8 cellular contexts compared by ENCODE assay signal in the genomic region with DNA sequence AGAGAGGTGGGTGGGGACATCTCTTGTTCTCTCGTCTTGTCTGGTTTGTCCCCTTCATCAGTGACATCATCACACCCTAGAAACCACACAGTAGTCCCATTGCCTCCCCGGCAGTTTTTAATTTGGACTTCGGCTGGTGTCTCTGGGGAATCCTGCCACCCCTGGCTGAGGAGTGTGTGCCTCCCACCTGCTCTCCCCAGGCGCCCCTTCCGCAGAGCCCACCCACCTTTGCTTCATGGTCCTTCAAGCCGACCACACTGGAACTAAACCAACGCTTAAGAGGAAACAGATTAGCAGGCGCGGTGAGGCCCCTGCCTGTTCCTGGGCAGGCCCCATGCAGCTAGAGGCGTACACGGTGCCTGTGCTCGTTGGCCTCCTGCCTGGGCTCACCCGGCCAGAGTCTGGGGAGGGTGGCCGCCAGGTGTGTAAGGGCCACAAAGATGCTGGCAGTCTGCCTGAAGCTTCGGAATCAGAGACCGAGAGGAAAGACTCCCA.
A peak's percentile ranks its signal among the peaks of the same experiment; 100 is the strongest.
DNase-seq lines count a peak whose midpoint lies in the region; ATAC-seq and TF ChIP-seq lines count a peak whose summit lies in the region.

No MANE protein-coding gene starts in this region.

- ATAC-seq in GM21423 (IDR thresholded peaks at IDR 0.05; ENCODE audit: unreplicated experiment) = peak; percentile 73

- H4K20me1 ChIP-seq in BLaER1 (no peaks in the 10 kb centered on the region), mammary epithelial cell (ENCODE audit: insufficient read depth, low read length) (no peaks in the 10 kb centered on the region)

- H3K9ac ChIP-seq in BLaER1 (0 out of 2 replicates have a peak overlapping the region, but pooled peaks have one; percentile 16), mammary epithelial cell (ENCODE audit: insufficient read depth, low read length) (no peak overlapping the region)

- no TSS peak for BruUV-seq in mammary epithelial cell (replicated peaks; lab: Mats Ljungman, UMichigan)

- peak overlapping the region; percentile 34 for H2AFZ ChIP-seq in mammary epithelial cell (ENCODE audit: low read depth, low read length)

- H3K27ac ChIP-seq in BLaER1 = peak overlapping the region; percentile 13; the same call in 1 of the 2 replicates
- H3K27ac ChIP-seq in mammary epithelial cell (ENCODE audit: insufficient read depth, low read depth, low read length) = no peak overlapping the region
- H3K27ac ChIP-seq in thymus (ENCODE audit: low read depth) = peak overlapping the region; percentile 96

- H3K4me3 Mint-ChIP-seq in CD14-positive monocyte = peak overlapping the region in 1 of 2 donors; percentile 46

- DNase-seq in NCI-H2107 (lab: John Stamatoyannopoulos, UW) = peak; percentile 29
- DNase-seq in mammary epithelial cell = no peak
- DNase-seq in NOMO-1 treated with DMSO at 0.1 percent for 48 hours (lab: John Stamatoyannopoulos, UW; ENCODE audit: unreplicated experiment) = no peak
- no peak for DNase-seq in CD14-positive monocyte (ENCODE audit: low spot score)
- no peak for DNase-seq in hypothalamus (lab: John Stamatoyannopoulos, UW)

- H3K27me3 ChIP-seq in BLaER1 = no peaks in the 10 kb centered on the region
- H3K27me3 ChIP-seq in mammary epithelial cell (ENCODE audit: insufficient read depth, low read length) = no peaks in the 10 kb centered on the region
- H3K27me3 ChIP-seq in thymus (ENCODE audit: control insufficient read depth, insufficient read depth) = no peaks in the 10 kb centered on the region

- H3K4me1 ChIP-seq in BLaER1 = peaks cover 60% of the 10 kb centered on the region
- peaks cover 21% of the 10 kb centered on the region for H3K4me1 ChIP-seq in mammary epithelial cell (ENCODE audit: insufficient read depth, low read length)
- peaks cover 53% of the 10 kb centered on the region for H3K4me1 ChIP-seq in thymus (ENCODE audit: control insufficient read depth, insufficient read depth, low read length)

- intact Hi-C loops in mammary epithelial cell (cut with micrococcal nuclease) (no loop called here), CD14-positive monocyte (cut with micrococcal nuclease) (no loop called here)

- H3K27me3 Mint-ChIP-seq in CD14-positive monocyte (ENCODE audit: low read depth in 3 of 3) = peaks cover 33 to 37% (median 36%) of the 10 kb centered on the region in 3 donors

- H3K4me1 Mint-ChIP-seq in CD14-positive monocyte = peaks cover 4% of the 10 kb centered on the region

- H3K9me3 ChIP-seq in BLaER1 (no peaks in the 10 kb centered on the region), mammary epithelial cell (replicated peaks; ENCODE audit: insufficient read depth, low read length) (no peaks in the 10 kb centered on the region), thymus (ENCODE audit: control insufficient read depth) (no peaks in the 10 kb centered on the region)

- TF ChIP-seq CTCF in mammary epithelial cell (conservative IDR thresholded peaks at IDR 0.05 in 1 of 2, IDR thresholded peaks at IDR 0.05 in 1 of 2; ENCODE audit: extremely low read depth in 1 of 2, insufficient read depth in 1 of 2, low read depth in 1 of 2, low read length in 2 of 2) = no peak
- TF ChIP-seq CTCF in CD14-positive monocyte (IDR thresholded peaks at IDR 0.05) = no peak

- in situ Hi-C loops in mammary epithelial cell (cut with MboI; ENCODE audit: low sequenced_read_pairs in 2 of 2) = no loop called here

- H3K27ac Mint-ChIP-seq in CD14-positive monocyte = no peak overlapping the region

- dilution Hi-C loops in mammary epithelial cell (cut with HindIII; ENCODE audit: low sequenced_read_pairs) = no loop called here

- H3K36me3 Mint-ChIP-seq in CD14-positive monocyte = no peaks in the 10 kb centered on the region

- no peaks in the 10 kb centered on the region for H3K36me3 ChIP-seq in BLaER1
- H3K36me3 ChIP-seq in mammary epithelial cell (ENCODE audit: insufficient read depth, low read length) = no peaks in the 10 kb centered on the region
- H3K36me3 ChIP-seq in thymus (ENCODE audit: control insufficient read depth, insufficient read depth) = no peaks in the 10 kb centered on the region

- H3K79me2 ChIP-seq in mammary epithelial cell (ENCODE audit: insufficient read depth, low read length) = no peaks in the 10 kb centered on the region

- peak overlapping the region; percentile 72 for H3K4me2 ChIP-seq in BLaER1
- no peak overlapping the region for H3K4me2 ChIP-seq in mammary epithelial cell (ENCODE audit: insufficient read depth, low read depth, low read length)

- 26% methylated on average over 13 of the region's 16 CpGs for WGBS in mammary epithelial cell (ENCODE audit: low coverage, missing lambda C conversion rate)
- 3% methylated on average over 16 of the region's 16 CpGs for WGBS in thymus

- H3K9me3 Mint-ChIP-seq in CD14-positive monocyte = peaks cover 0 to 2% (median 0%) of the 10 kb centered on the region in 7 donors

- CTCF ChIA-PET in mammary epithelial cell (lab: Charles Lee; ENCODE audit: low non-redundant PET) = no interaction called here

- H3K4me3 ChIP-seq in BLaER1 (no peak overlapping the region), mammary epithelial cell (replicated peaks in 1 of 3; ENCODE audit: insufficient read depth in 1 of 3, low read depth in 2 of 3, low read length in 3 of 3) (no peak overlapping the region), thymus (ENCODE audit: low read length) (peak overlapping the region; percentile 24)
